In the genomic region with DNA sequence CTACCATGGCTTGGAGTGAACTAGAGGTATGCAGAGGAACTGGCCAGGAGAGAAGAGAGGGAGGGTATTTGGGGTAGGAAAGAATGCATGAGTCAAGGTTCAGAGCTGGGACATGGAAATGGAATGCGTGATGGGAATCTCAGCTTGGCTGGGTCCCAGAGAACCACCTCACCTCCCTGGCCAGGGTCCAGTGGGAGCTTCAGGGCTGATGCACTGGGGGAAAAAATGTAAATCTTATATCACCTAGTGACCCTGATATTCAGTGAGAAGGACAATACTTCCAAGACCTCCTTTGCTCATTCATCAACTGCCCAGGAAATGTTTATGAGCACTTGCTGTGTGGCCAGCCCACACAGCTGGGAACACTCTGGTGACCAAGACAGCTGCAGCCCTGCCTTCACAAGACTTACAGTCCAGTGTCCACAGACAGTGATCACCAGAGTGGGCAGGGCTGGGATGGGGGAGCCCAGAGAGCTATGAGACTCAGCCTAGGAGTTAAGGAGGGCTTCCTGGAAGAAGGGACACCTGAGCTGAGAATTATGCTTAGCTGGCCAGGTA, we compare ENCODE assay signal across 12 cellular contexts. TPM values are rescaled to one million over a fixed set of nuclear protein-coding genes. Genes with fewer than 3 reads are reported as not detected.
DNase-seq lines count a peak whose midpoint lies in the region; ATAC-seq, FAIRE-seq and TF ChIP-seq lines count a peak whose summit lies in the region.
"Had no signal": no experiment of that assay in that cellular context is flagged by ENCODE, and none has a peak within 500 bp of the region (broad histone marks: within the 10 kb centered on the region; RNA-seq: fewer than 3 reads in every experiment).

No MANE protein-coding gene starts in this region.

- no peaks in the 10 kb centered on the region for H3K36me3 ChIP-seq in brain microvascular endothelial cell (replicated peaks)
- no peaks in the 10 kb centered on the region for H3K36me3 ChIP-seq in keratinocyte (ENCODE audit: control insufficient read depth in 2 of 2, extremely low read depth in 1 of 2, insufficient read depth in 2 of 2, low read length in 2 of 2)
- H3K36me3 ChIP-seq in aorta (ENCODE audit: control insufficient read depth in 1 of 2, insufficient read depth in 2 of 2, low read length in 1 of 2), result no peaks in the 10 kb centered on the region

- no peaks in the 10 kb centered on the region for H3K79me2 ChIP-seq in keratinocyte (ENCODE audit: control insufficient read depth, insufficient read depth, low read length)
- H3K79me2 ChIP-seq: parathyroid adenoma had no signal

- TF ChIP-seq CTCF in brain microvascular endothelial cell (IDR thresholded peaks at IDR 0.05; ENCODE audit: low read depth, low read length, missing control alignments) (no peak), keratinocyte (optimal IDR thresholded peaks at IDR 0.05 in 1 of 3, IDR thresholded peaks at IDR 0.05 in 1 of 3, conservative IDR thresholded peaks at IDR 0.05 in 1 of 3; ENCODE audit: extremely low read depth in 1 of 3, insufficient read depth in 2 of 3, low read length in 3 of 3) (no peak), GM13977 (IDR thresholded peaks at IDR 0.05; ENCODE audit: extremely low read depth, insufficient read depth, missing control alignments) (no peak)

- H3K4me1 ChIP-seq in keratinocyte (ENCODE audit: control insufficient read depth, extremely low read depth, insufficient read depth, low read length) (peaks cover 25% of the 10 kb centered on the region), aorta (ENCODE audit: control insufficient read depth in 1 of 2, insufficient read depth in 2 of 2, low read length in 2 of 2) (no peaks in the 10 kb centered on the region)
- H3K4me1 ChIP-seq: parathyroid adenoma had no signal

- in situ Hi-C loops in brain microvascular endothelial cell (cut with HindIII; ENCODE audit: low pct_ligation_motif_present, low sequenced_read_pairs) (no loop called here), GM13977 (cut with MboI; ENCODE audit: low pct_unique_long_range_greater_than_20kb, low sequenced_read_pairs, unreplicated experiment) (no loop called here)

- H3K9me3 ChIP-seq in keratinocyte (ENCODE audit: control insufficient read depth, low read depth, low read length), result no peaks in the 10 kb centered on the region
- no peaks in the 10 kb centered on the region for H3K9me3 ChIP-seq in aorta (ENCODE audit: control insufficient read depth, low read length)

- H3K9me1 ChIP-seq in keratinocyte (ENCODE audit: control insufficient read depth, extremely low read depth, insufficient read depth, low read length), result peaks cover 2% of the 10 kb centered on the region

- intact Hi-C loops in aorta (cut with DNase I), result no loop called here

- H3K4me2 ChIP-seq in keratinocyte (ENCODE audit: control insufficient read depth, extremely low read depth, insufficient read depth, low read depth, low read length), result peak overlapping the region; percentile 56

- H3K9ac ChIP-seq in keratinocyte (ENCODE audit: control insufficient read depth, extremely low read depth, insufficient read depth, low read length), result no peak overlapping the region
- H3K9ac ChIP-seq: parathyroid adenoma had no signal

- ATAC-seq in aorta (ENCODE audit: low FRiP score) (no peak), HG03159 (IDR thresholded peaks at IDR 0.05; ENCODE audit: unreplicated experiment) (no peak)
- ATAC-seq: activated CD8-positive, alpha-beta memory T cell treated with anti-CD3 and anti-CD28 coated beads, Interleukin-2, amount 10 ng/mL, durations not matched to agents 7 days and 5 days had no signal

- DNase-seq in DMS 273 (lab: John Stamatoyannopoulos, UW; ENCODE audit: unreplicated experiment) (peak; percentile 14), DMS 273 treated with DMSO at 0.1 percent for 48 hours (lab: John Stamatoyannopoulos, UW) (no peak), brain microvascular endothelial cell (peak; percentile 93), keratinocyte (ENCODE audit: low read depth, low spot score) (no peak), aorta (peak; percentile 54 to 79), DMS53 treated with DMSO at 0.1 percent for 48 hours (lab: John Stamatoyannopoulos, UW; ENCODE audit: unreplicated experiment) (no peak), GM13977 (ENCODE audit: low spot score) (no peak)
- DNase-seq: activated CD8-positive, alpha-beta memory T cell treated with anti-CD3 and anti-CD28 coated beads, Interleukin-2, amount 10 ng/mL, durations not matched to agents 7 days and 5 days; NCI-H2029 treated with DMSO at 0.1 percent for 48 hours had no signal

- no peak overlapping the region for H3K4me3 ChIP-seq in brain microvascular endothelial cell (ENCODE audit: low read depth, low read length)
- H3K4me3 ChIP-seq in keratinocyte (ENCODE audit: control insufficient read depth in 2 of 3, extremely low read depth in 1 of 3, insufficient read depth in 2 of 3, low read depth in 1 of 3, low read length in 3 of 3), result no peak overlapping the region
- H3K4me3 ChIP-seq in aorta (ENCODE audit: low read length in 2 of 2), result no peak overlapping the region

- 6 to 7% methylated on average over 1 of the region's 1 CpG for WGBS in aorta, 2 donors

- FAIRE-seq in keratinocyte (lab: Jason Lieb, UNC), result peak; percentile 98

- no peak overlapping the region for H2AFZ ChIP-seq in keratinocyte (ENCODE audit: control insufficient read depth, low read length)
- H2AFZ ChIP-seq: parathyroid adenoma had no signal

- H3K27me3 ChIP-seq in brain microvascular endothelial cell (replicated peaks) (no peaks in the 10 kb centered on the region), keratinocyte (ENCODE audit: control insufficient read depth, extremely low read depth, insufficient read depth, low read length) (no peaks in the 10 kb centered on the region), aorta (ENCODE audit: control insufficient read depth in 1 of 2, insufficient read depth in 2 of 2, low read length in 1 of 2) (no peaks in the 10 kb centered on the region)

- no peaks in the 10 kb centered on the region for H4K20me1 ChIP-seq in keratinocyte (ENCODE audit: control insufficient read depth, extremely low read depth, insufficient read depth, low read length)

- H3K27ac ChIP-seq in brain microvascular endothelial cell (peak overlapping the region; percentile 77), keratinocyte (ENCODE audit: control insufficient read depth, insufficient read depth, low read length) (no peak overlapping the region), aorta (ENCODE audit: low read depth in 1 of 2, low read length in 2 of 2) (no peak overlapping the region)
- H3K27ac ChIP-seq: 22Rv1, parathyroid adenoma had no signal

- dilution Hi-C loops in keratinocyte (cut with MboI; ENCODE audit: extremely low pct_ligation_motif_present, low sequenced_read_pairs), result no loop called here

RNA-seq across cellular contexts. Expression of a gene that starts 12.8 kb away (rescaled TPM):
- 0.06 to 0.07 TPM in 2 of 3 replicates, not detected in the other for polyA plus RNA-seq in keratinocyte
- polyA plus RNA-seq in keratinocyte (2011; ENCODE audit: low read depth), result 0.89 TPM
- not detected in 2 replicates for polyA plus RNA-seq in keratinocyte (2011; cell fraction: cytosol; rRNA removed)
- polyA plus RNA-seq in keratinocyte (2011; cell fraction: nucleus; rRNA removed), result not detected in 2 replicates
- 1.3 TPM in 1 of 2 replicates, not detected in the other for polyA plus RNA-seq in keratinocyte (2012; ENCODE audit: low replicate concordance)
- polyA minus RNA-seq in keratinocyte, result not detected in 3 replicates
- not detected for polyA minus RNA-seq in keratinocyte (2011; cell fraction: cytosol; rRNA and poly(A)+ RNA removed)
- not detected in 2 replicates for polyA minus RNA-seq in keratinocyte (2011; cell fraction: nucleus; rRNA and poly(A)+ RNA removed)
- not detected for total RNA-seq in aorta
- polyA plus RNA-seq in aorta, result 1 to 10 TPM in 1 of 2 donors, under 1 TPM in 1; 0.18 to 8.4 TPM
- total RNA-seq: activated CD8-positive, alpha-beta memory T cell treated with anti-CD3 and anti-CD28 coated beads, Interleukin-2, amount 10 ng/mL, durations not matched to agents 7 days and 5 days had no signal

RNA-seq across cellular contexts. Expression of a gene that starts 17.6 kb away (rescaled TPM):
- polyA plus RNA-seq in keratinocyte (48.1 to 80.4 TPM (median 65.6 TPM) in 3 replicates), aorta (10 to 100 TPM in 1 of 2 donors, 1 to 10 TPM in 1; 7.4 to 24.6 TPM)
- 18.3 TPM for polyA plus RNA-seq in keratinocyte (2011; ENCODE audit: low read depth)
- polyA plus RNA-seq in keratinocyte (2011; cell fraction: cytosol; rRNA removed), result 41.1 and 42.5 TPM in 2 replicates
- polyA plus RNA-seq in keratinocyte (2011; cell fraction: nucleus; rRNA removed), result 162 and 176 TPM in 2 replicates
- polyA plus RNA-seq in keratinocyte (2012; ENCODE audit: low replicate concordance), result 37.2 and 57.2 TPM in 2 replicates
- polyA minus RNA-seq in keratinocyte, result 76.2 to 101 TPM (median 83.2 TPM) in 3 replicates
- 57.6 TPM for polyA minus RNA-seq in keratinocyte (2011; cell fraction: cytosol; rRNA and poly(A)+ RNA removed)
- 147 and 148 TPM in 2 replicates for polyA minus RNA-seq in keratinocyte (2011; cell fraction: nucleus; rRNA and poly(A)+ RNA removed)
- total RNA-seq in aorta, result 10 to 100 TPM; 31.3 to 44.2 TPM

RNA-seq across cellular contexts. Expression of a gene that starts 45.1 kb away (rescaled TPM):
- 2.4 to 7.1 TPM (median 3.7 TPM) in 3 replicates for polyA plus RNA-seq in keratinocyte
- 3.3 TPM for polyA plus RNA-seq in keratinocyte (2011; ENCODE audit: low read depth)
- 1.5 and 1.9 TPM in 2 replicates for polyA plus RNA-seq in keratinocyte (2011; cell fraction: cytosol; rRNA removed)
- 20.3 and 29.8 TPM in 2 replicates for polyA plus RNA-seq in keratinocyte (2011; cell fraction: nucleus; rRNA removed)
- polyA plus RNA-seq in keratinocyte (2012; ENCODE audit: low replicate concordance), result 4.0 and 11.3 TPM in 2 replicates
- polyA minus RNA-seq in keratinocyte, result 1.6 to 7.3 TPM (median 4.8 TPM) in 3 replicates
- 0.96 TPM for polyA minus RNA-seq in keratinocyte (2011; cell fraction: cytosol; rRNA and poly(A)+ RNA removed)
- polyA minus RNA-seq in keratinocyte (2011; cell fraction: nucleus; rRNA and poly(A)+ RNA removed), result 6.9 and 9.2 TPM in 2 replicates
- 10 to 100 TPM; 12.7 TPM for total RNA-seq in aorta
- 10 to 100 TPM in 1 of 2 donors, 1 to 10 TPM in 1; 1.8 to 18.4 TPM for polyA plus RNA-seq in aorta

Comparison
In these comparisons a context has a peak if more than half of its experiments do, and no peak if none do; other contexts are left out.
1. DNase-seq: peak in DMS 273 (single experiment), brain microvascular endothelial cell (single experiment) and aorta (2 of 2); none in DMS 273 treated with DMSO at 0.1 percent for 48 hours (single experiment), keratinocyte (single experiment), DMS53 treated with DMSO at 0.1 percent for 48 hours (single experiment) and GM13977 (single experiment).